Comparison of ENCODE assay signal across 8 cellular contexts in the genomic region with DNA sequence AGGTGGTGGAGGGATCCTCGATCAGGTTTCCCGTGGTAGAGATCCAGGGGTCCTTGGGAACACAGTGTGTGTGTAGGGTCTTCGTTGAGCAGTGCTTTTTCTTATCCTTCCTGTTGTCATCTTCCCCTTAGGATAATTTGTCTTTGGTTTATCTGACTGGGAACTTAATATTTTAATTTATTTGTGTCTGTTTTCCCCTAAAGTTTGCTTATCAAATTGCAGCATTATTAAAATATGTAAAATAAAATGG. TPM values are rescaled to one million over a fixed set of nuclear protein-coding genes. Genes with fewer than 3 reads are reported as not detected.
DNase-seq lines count a peak whose midpoint lies in the region; ATAC-seq and TF ChIP-seq lines count a peak whose summit lies in the region.

No MANE protein-coding gene starts in this region.

- H3K4me3 ChIP-seq in body of pancreas (peak overlapping the region; percentile 49 to 75), lung (peak overlapping the region; percentile 48)

- ATAC-seq in body of pancreas (no peak), lung (ENCODE audit: insufficient read depth, low FRiP score) (no peak), GM21423 (IDR thresholded peaks at IDR 0.05; ENCODE audit: unreplicated experiment) (no peak)

- 0 to 2% methylated on average over 3 of the region's 3 CpGs for WGBS in body of pancreas, 2 donors
- 0 to 1% methylated on average over 3 of the region's 3 CpGs for WGBS in lung, 2 donors

- CTCF ChIA-PET in activated naive CD4-positive, alpha-beta T cell treated with anti-CD3 and anti-CD28 coated beads for 36 hours (lab: Charles Lee), result no interaction called here
- CTCF ChIA-PET in HEK293T (lab: Yijun Ruan, JAX), result interaction anchor here (1.3 kb wide), 1 partner anchor 61 kb away, joined by 5 read pairs; no protein-coding TSS in a partner anchor

- intact Hi-C loops in activated naive CD4-positive, alpha-beta T cell treated with anti-CD3 and anti-CD28 coated beads for 36 hours (cut with micrococcal nuclease), result loop anchor here (1.0 to 10.0 kb wide), 7 partner anchors 38 to 1086 kb away; a partner anchor contains a TSS
- intact Hi-C loops in body of pancreas (cut with DNase I), result no loop called here

- peaks cover 30% of the 10 kb centered on the region for H3K36me3 Mint-ChIP-seq in activated naive CD4-positive, alpha-beta T cell treated with anti-CD3 and anti-CD28 coated beads for 36 hours (ENCODE audit: low read depth)
- H3K36me3 Mint-ChIP-seq in type B pancreatic cell, result peaks cover 29% of the 10 kb centered on the region

- DNase-seq in activated naive CD4-positive, alpha-beta T cell treated with anti-CD3 and anti-CD28 coated beads for 36 hours, result no peak
- no peak for DNase-seq in activated naive CD4-positive, alpha-beta T cell treated with Interleukin-2 at 50 U/mL for 16 hours
- DNase-seq in body of pancreas (no peak), lung (ENCODE audit: low spot score) (no peak), type B pancreatic cell (ENCODE audit: extremely low spot score, unreplicated experiment) (no peak), HEK293T (ENCODE audit: extremely low spot score) (no peak)
- DNase-seq in activated CD4-positive, CD25-positive, alpha-beta regulatory T cell (lab: John Stamatoyannopoulos, UW), result no peak

- H3K4me1 ChIP-seq in body of pancreas (peaks cover 31% of the 10 kb centered on the region), lung (ENCODE audit: control insufficient read depth in 2 of 2, insufficient read depth in 2 of 2, low read length in 2 of 2) (peaks cover 0 to 24% of the 10 kb centered on the region in 2 donors)

- peak overlapping the region; percentile 97 for H3K27ac Mint-ChIP-seq in activated naive CD4-positive, alpha-beta T cell treated with anti-CD3 and anti-CD28 coated beads for 36 hours
- peak overlapping the region; percentile 100 for H3K27ac Mint-ChIP-seq in type B pancreatic cell

- peak overlapping the region; percentile 90 for H3K4me3 Mint-ChIP-seq in activated naive CD4-positive, alpha-beta T cell treated with anti-CD3 and anti-CD28 coated beads for 36 hours
- peak overlapping the region; percentile 99 for H3K4me3 Mint-ChIP-seq in type B pancreatic cell

- POLR2A ChIA-PET in HEK293T (lab: Yijun Ruan, JAX), result no interaction called here

- H3K9me3 Mint-ChIP-seq in activated naive CD4-positive, alpha-beta T cell treated with anti-CD3 and anti-CD28 coated beads for 36 hours, result no peaks in the 10 kb centered on the region
- H3K9me3 Mint-ChIP-seq in type B pancreatic cell, result no peaks in the 10 kb centered on the region

- H3K9me3 ChIP-seq in body of pancreas (peaks cover 0 to 3% (median 0%) of the 10 kb centered on the region in 3 donors), lung (ENCODE audit: control insufficient read depth in 2 of 2, insufficient read depth in 1 of 2, low read length in 1 of 2) (no peaks in the 10 kb centered on the region)

- H3K27me3 Mint-ChIP-seq in activated naive CD4-positive, alpha-beta T cell treated with anti-CD3 and anti-CD28 coated beads for 36 hours (ENCODE audit: low read depth), result no peaks in the 10 kb centered on the region
- no peaks in the 10 kb centered on the region for H3K27me3 Mint-ChIP-seq in type B pancreatic cell

- TF ChIP-seq POLR2A in body of pancreas (IDR thresholded peaks at IDR 0.05), result no peak

- H3K36me3 ChIP-seq in body of pancreas (replicated peaks in 1 of 2; ENCODE audit: insufficient read depth in 1 of 2, low read depth in 2 of 2), result peaks cover 0 to 3% of the 10 kb centered on the region in 2 donors
- H3K36me3 ChIP-seq in lung (ENCODE audit: control insufficient read depth in 2 of 2, insufficient read depth in 2 of 2, low read length in 2 of 2), result peaks cover 0 to 4% of the 10 kb centered on the region in 2 donors

- H3K27ac ChIP-seq in body of pancreas (peak overlapping the region; percentile 96 to 99 (median 98)), lung (ENCODE audit: low read depth in 1 of 2, low read length in 1 of 2) (peak overlapping the region; percentile 94 to 97)

- TF ChIP-seq CTCF in body of pancreas (IDR thresholded peaks at IDR 0.05) (no peak), lung (IDR thresholded peaks at IDR 0.05; ENCODE audit: control extremely low read depth, extremely low read depth) (no peak), type B pancreatic cell (conservative IDR thresholded peaks at IDR 0.05) (no peak)

- no peaks in the 10 kb centered on the region for H3K27me3 ChIP-seq in body of pancreas
- H3K27me3 ChIP-seq in lung (ENCODE audit: control insufficient read depth, insufficient read depth), result no peaks in the 10 kb centered on the region

- H3K4me1 Mint-ChIP-seq in activated naive CD4-positive, alpha-beta T cell treated with anti-CD3 and anti-CD28 coated beads for 36 hours (ENCODE audit: low read depth), result peaks cover 50% of the 10 kb centered on the region
- peaks cover 22% of the 10 kb centered on the region for H3K4me1 Mint-ChIP-seq in type B pancreatic cell (ENCODE audit: unreplicated experiment)

TF ChIP-seq in HEK293T, 16 proteins besides CTCF, POLR2A, EP300 and RAD21:
- TF ChIP-seq ELF4 (IDR thresholded peaks at IDR 0.05) (no peak), CTBP1 (IDR thresholded peaks at IDR 0.05; ENCODE audit: borderline replicate concordance) (no peak), FOXA1 (IDR thresholded peaks at IDR 0.05) (no peak), NFRKB (IDR thresholded peaks at IDR 0.05) (no peak), SP1 (IDR thresholded peaks at IDR 0.05) (no peak), HDGF (IDR thresholded peaks at IDR 0.05; ENCODE audit: borderline replicate concordance) (no peak), LEF1 (IDR thresholded peaks at IDR 0.05; ENCODE audit: borderline replicate concordance) (no peak), FOXM1 (IDR thresholded peaks at IDR 0.05; ENCODE audit: borderline replicate concordance) (no peak), TARDBP (IDR thresholded peaks at IDR 0.05) (no peak), SUZ12 (IDR thresholded peaks at IDR 0.05) (no peak), ZNF384 (IDR thresholded peaks at IDR 0.05) (no peak), ARNT (IDR thresholded peaks at IDR 0.05) (no peak), L3MBTL2 (conservative IDR thresholded peaks at IDR 0.05) (no peak)
- TF ChIP-seq, protein P1, sequence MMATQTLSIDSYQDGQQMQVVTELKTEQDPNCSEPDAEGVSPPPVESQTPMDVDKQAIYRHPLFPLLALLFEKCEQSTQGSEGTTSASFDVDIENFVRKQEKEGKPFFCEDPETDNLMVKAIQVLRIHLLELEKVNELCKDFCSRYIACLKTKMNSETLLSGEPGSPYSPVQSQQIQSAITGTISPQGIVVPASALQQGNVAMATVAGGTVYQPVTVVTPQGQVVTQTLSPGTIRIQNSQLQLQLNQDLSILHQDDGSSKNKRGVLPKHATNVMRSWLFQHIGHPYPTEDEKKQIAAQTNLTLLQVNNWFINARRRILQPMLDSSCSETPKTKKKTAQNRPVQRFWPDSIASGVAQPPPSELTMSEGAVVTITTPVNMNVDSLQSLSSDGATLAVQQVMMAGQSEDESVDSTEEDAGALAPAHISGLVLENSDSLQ (IDR thresholded peaks at IDR 0.05), result no peak

RNA-seq across cellular contexts. Expression of a gene that starts 0.4 kb away (rescaled TPM):
- 10 to 100 TPM; 36.9 to 41.7 TPM for total RNA-seq in activated naive CD4-positive, alpha-beta T cell treated with anti-CD3 and anti-CD28 coated beads for 36 hours
- total RNA-seq in body of pancreas (1 to 10 TPM; 7.6 to 9.6 TPM), lung (10 to 100 TPM; 25.5 to 57.3 TPM), type B pancreatic cell (ENCODE audit: low replicate concordance) (32.6 and 53.8 TPM in 2 replicates)
- 10 to 100 TPM in 1 of 2 donors, 1 to 10 TPM in 1; 7.9 to 23.0 TPM for polyA plus RNA-seq in lung

RNA-seq across cellular contexts. Expression of a gene that starts 0.6 kb away (rescaled TPM):
- total RNA-seq in activated naive CD4-positive, alpha-beta T cell treated with anti-CD3 and anti-CD28 coated beads for 36 hours, result 1 to 10 TPM; 7.5 to 7.6 TPM
- total RNA-seq in body of pancreas (1 to 10 TPM; 5.4 to 8.2 TPM), lung (10 to 100 TPM; 10.9 to 14.4 TPM), type B pancreatic cell (ENCODE audit: low replicate concordance) (11.8 and 15.5 TPM in 2 replicates)
- 10 to 100 TPM; 10.1 to 11.5 TPM for polyA plus RNA-seq in lung

RNA-seq across cellular contexts. Expression of a gene that starts 38.4 kb away (rescaled TPM):
- 10 to 100 TPM; 51.1 to 51.4 TPM for total RNA-seq in activated naive CD4-positive, alpha-beta T cell treated with anti-CD3 and anti-CD28 coated beads for 36 hours
- total RNA-seq in body of pancreas (10 to 100 TPM; 92.1 to 95.9 TPM), lung (10 to 100 TPM; 57.1 to 83.2 TPM), type B pancreatic cell (ENCODE audit: low replicate concordance) (84.9 and 166 TPM in 2 replicates)
- 10 to 100 TPM; 58.0 to 77.6 TPM for polyA plus RNA-seq in lung
